ENCODE assay signal across 1 cellular context in the genomic region with DNA sequence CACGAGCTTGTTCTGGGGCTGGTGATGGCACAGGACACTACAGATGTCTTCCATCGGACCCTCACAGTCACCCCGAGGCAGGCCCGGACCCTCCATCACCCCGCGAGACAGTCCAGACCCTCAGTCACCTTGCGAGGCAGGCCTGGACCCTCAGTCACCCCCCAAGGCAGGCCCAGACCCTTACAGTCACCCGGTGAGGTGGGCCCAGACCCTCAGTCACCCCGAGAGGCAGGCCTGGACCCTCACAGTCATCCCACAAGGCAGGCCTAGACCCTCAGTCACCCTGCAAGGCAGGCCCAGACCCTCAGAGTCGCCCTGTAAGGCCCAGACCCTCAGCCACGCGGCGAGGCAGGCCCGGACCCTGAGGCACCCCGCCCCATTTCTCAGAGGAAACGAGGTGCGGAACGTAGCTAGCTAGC.
TF ChIP-seq lines count a peak whose summit lies in the region.

No MANE protein-coding gene starts in this region.

TF ChIP-seq in HepG2, 621 proteins besides CTCF, POLR2A, EP300 and RAD21 (continued from another document):
- TF ChIP-seq AGO2 (optimal IDR thresholded peaks at IDR 0.05; ENCODE audit: low read depth, low read length), result peak; percentile 40
